Comparison of ENCODE assay signal across 1 cellular context in the genomic region with DNA sequence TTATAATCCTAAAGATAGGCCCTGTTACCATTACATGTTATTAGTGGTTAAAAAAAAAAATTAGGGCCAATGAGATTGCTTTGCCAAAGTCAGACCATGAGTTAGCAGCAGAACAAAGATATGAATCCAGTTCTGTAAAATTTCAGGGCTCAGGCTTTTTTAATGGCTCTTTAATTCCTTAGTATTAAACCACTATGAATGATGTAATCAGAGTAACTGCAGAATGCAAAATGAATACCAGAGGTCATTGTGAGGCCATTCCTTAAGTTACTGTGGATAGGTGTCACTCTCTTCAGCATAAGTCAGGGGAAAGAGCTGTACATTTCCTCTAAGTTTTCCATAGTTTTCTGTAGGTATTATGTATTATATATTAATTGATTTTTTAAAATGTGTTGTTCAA.
TF ChIP-seq lines count a peak whose summit lies in the region.

No MANE protein-coding gene starts in this region.

TF ChIP-seq in HCT116, 20 proteins besides CTCF, POLR2A, EP300 and RAD21:
- TF ChIP-seq, protein P1, sequence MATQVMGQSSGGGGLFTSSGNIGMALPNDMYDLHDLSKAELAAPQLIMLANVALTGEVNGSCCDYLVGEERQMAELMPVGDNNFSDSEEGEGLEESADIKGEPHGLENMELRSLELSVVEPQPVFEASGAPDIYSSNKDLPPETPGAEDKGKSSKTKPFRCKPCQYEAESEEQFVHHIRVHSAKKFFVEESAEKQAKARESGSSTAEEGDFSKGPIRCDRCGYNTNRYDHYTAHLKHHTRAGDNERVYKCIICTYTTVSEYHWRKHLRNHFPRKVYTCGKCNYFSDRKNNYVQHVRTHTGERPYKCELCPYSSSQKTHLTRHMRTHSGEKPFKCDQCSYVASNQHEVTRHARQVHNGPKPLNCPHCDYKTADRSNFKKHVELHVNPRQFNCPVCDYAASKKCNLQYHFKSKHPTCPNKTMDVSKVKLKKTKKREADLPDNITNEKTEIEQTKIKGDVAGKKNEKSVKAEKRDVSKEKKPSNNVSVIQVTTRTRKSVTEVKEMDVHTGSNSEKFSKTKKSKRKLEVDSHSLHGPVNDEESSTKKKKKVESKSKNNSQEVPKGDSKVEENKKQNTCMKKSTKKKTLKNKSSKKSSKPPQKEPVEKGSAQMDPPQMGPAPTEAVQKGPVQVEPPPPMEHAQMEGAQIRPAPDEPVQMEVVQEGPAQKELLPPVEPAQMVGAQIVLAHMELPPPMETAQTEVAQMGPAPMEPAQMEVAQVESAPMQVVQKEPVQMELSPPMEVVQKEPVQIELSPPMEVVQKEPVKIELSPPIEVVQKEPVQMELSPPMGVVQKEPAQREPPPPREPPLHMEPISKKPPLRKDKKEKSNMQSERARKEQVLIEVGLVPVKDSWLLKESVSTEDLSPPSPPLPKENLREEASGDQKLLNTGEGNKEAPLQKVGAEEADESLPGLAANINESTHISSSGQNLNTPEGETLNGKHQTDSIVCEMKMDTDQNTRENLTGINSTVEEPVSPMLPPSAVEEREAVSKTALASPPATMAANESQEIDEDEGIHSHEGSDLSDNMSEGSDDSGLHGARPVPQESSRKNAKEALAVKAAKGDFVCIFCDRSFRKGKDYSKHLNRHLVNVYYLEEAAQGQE (IDR thresholded peaks at IDR 0.05; ENCODE audit: low read depth), result no peak
- peak; percentile 43; the same call in 1 of the 2 replicates for TF ChIP-seq CEBPB (IDR thresholded peaks at IDR 0.05; ENCODE audit: low read depth)
- no peak for TF ChIP-seq SP1 (IDR thresholded peaks at IDR 0.05; ENCODE audit: low read depth)
- no peak for TF ChIP-seq CBX3 (IDR thresholded peaks at IDR 0.05; ENCODE audit: low read depth)
- TF ChIP-seq SRF (IDR thresholded peaks at IDR 0.05; ENCODE audit: low read depth), result no peak
TF ChIP-seq in HCT116: peak in this region for 1.
